In the genomic region with DNA sequence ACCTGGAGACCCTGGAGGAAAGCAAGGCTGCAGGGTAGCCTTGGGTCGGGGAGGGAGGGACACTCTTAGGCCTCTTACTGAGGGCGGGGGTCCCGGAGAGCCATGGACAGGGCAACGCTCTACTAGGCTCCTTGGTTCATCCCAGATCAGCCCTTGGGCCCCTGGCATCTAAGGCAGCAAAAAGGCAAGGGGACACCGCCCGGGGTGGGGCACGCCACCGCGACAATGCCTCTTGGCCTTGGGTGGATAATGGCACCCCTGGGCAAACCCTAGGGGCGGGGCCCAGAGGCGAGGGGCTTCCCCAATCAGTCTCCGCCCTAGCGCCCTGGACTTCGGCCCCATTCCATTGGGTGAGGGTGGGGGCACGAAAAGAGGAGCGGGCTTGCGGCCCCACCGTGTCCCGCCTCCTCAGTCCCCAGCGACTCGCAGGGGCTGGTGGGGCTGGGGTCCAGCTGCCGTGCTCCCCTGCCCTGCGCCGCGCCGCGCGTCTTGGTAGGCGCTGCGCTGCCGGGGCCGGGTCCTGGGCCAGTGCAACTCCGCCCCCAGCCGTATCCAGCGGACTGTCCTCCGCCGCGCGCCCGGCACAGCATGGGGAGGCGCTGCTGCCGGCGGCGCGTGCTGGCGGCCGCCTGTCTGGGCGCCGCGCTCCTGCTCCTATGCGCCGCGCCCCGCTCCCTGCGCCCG, we compare ENCODE assay signal across 1 cellular context.
TF ChIP-seq lines count a peak whose summit lies in the region.

CHST13 (plus strand) TSS at position 411 of the 684 bp plus-strand sequence; CDS start at position 589, 178 bp downstream.

TF ChIP-seq in HepG2, 621 proteins besides CTCF, POLR2A, EP300 and RAD21 (continued from another document and continues in another):
- TF ChIP-seq GATAD1 (CRISPR knock-in tag; IDR thresholded peaks at IDR 0.05) (peak; percentile 64), E2F2 (CRISPR knock-in tag; IDR thresholded peaks at IDR 0.05; ENCODE audit: borderline replicate concordance) (peak; percentile 94), SOX5 (CRISPR knock-in tag; IDR thresholded peaks at IDR 0.05; ENCODE audit: borderline replicate concordance) (peak; percentile 76), ZNF446 (CRISPR knock-in tag; IDR thresholded peaks at IDR 0.05) (0 out of 2 replicates have a peak, but pooled peaks have one; percentile 11), ZNF264 (CRISPR knock-in tag; IDR thresholded peaks at IDR 0.05) (0 out of 2 replicates have a peak, but pooled peaks have one; percentile 68), NAIF1 (CRISPR knock-in tag; IDR thresholded peaks at IDR 0.05; ENCODE audit: borderline replicate concordance) (peak; percentile 36; the same call in 1 of the 2 replicates), KLF9 (CRISPR knock-in tag; IDR thresholded peaks at IDR 0.05; ENCODE audit: low read depth) (0 out of 2 replicates have a peak, but pooled peaks have one; percentile 30), EHMT2 (IDR thresholded peaks at IDR 0.05; ENCODE audit: borderline replicate concordance, low read depth, low read length) (no peak), POLR2AphosphoS2 (IDR thresholded peaks at IDR 0.05; ENCODE audit: low read depth, low read length) (peak; percentile 21; the same call in 1 of the 2 replicates), FOXA3 (CRISPR knock-in tag; IDR thresholded peaks at IDR 0.05) (peak; percentile 66; the same call in 1 of the 2 replicates), SMYD3 (CRISPR knock-in tag; IDR thresholded peaks at IDR 0.05) (no peak), GFI1 (CRISPR knock-in tag; IDR thresholded peaks at IDR 0.05; ENCODE audit: borderline replicate concordance) (peak; percentile 68; the same call in 1 of the 2 replicates), HDAC2 (CRISPR knock-in tag; IDR thresholded peaks at IDR 0.05) (peak; percentile 88), ZNF280B (CRISPR knock-in tag; IDR thresholded peaks at IDR 0.05; ENCODE audit: borderline replicate concordance) (peak; percentile 91), TOPORS (CRISPR knock-in tag; IDR thresholded peaks at IDR 0.05) (peak; percentile 67; the same call in 1 of the 2 replicates), AGO2 (optimal IDR thresholded peaks at IDR 0.05; ENCODE audit: low read depth, low read length) (peak; percentile 57), ZSCAN29 (CRISPR knock-in tag; conservative IDR thresholded peaks at IDR 0.05) (0 out of 2 replicates have a peak, but pooled peaks have one; percentile 34), POGZ (CRISPR knock-in tag; IDR thresholded peaks at IDR 0.05) (peak; percentile 37), FOXO4 (CRISPR knock-in tag; conservative IDR thresholded peaks at IDR 0.05) (no peak), ZNF766 (CRISPR knock-in tag; IDR thresholded peaks at IDR 0.05; ENCODE audit: borderline replicate concordance) (peak; percentile 70; the same call in 1 of the 2 replicates), ZNF383 (CRISPR knock-in tag; IDR thresholded peaks at IDR 0.05; ENCODE audit: borderline replicate concordance) (peak; percentile 4; the same call in 1 of the 2 replicates), ZGPAT (CRISPR knock-in tag; IDR thresholded peaks at IDR 0.05) (peak; percentile 63), DNMT1 (CRISPR knock-in tag; IDR thresholded peaks at IDR 0.05) (peak; percentile 91; the same call in 1 of the 2 replicates), TEAD3 (CRISPR knock-in tag; optimal IDR thresholded peaks at IDR 0.05; ENCODE audit: borderline replicate concordance) (peak; percentile 81), CREM (IDR thresholded peaks at IDR 0.05) (peak; percentile 47; the same call in 1 of the 2 replicates), CREM (CRISPR knock-in tag; IDR thresholded peaks at IDR 0.05) (no peak), ZNF761 (CRISPR knock-in tag; conservative IDR thresholded peaks at IDR 0.05) (peak; percentile 43; the same call in 1 of the 2 replicates), ZNF790 (CRISPR knock-in tag; IDR thresholded peaks at IDR 0.05; ENCODE audit: borderline replicate concordance) (peak; percentile 41; the same call in 1 of the 2 replicates), AHR (CRISPR knock-in tag; IDR thresholded peaks at IDR 0.05) (peak; percentile 93; the same call in 1 of the 2 replicates), HOXA3 (CRISPR knock-in tag; IDR thresholded peaks at IDR 0.05) (peak; percentile 63), ZXDC (CRISPR knock-in tag; IDR thresholded peaks at IDR 0.05) (peak; percentile 26; the same call in 1 of the 2 replicates), DBP (CRISPR knock-in tag; IDR thresholded peaks at IDR 0.05; ENCODE audit: not compliant biosample characterization) (no peak), ZNF800 (CRISPR knock-in tag; IDR thresholded peaks at IDR 0.05) (peak; percentile 77), LCORL (IDR thresholded peaks at IDR 0.05) (no peak), LCORL (CRISPR knock-in tag; IDR thresholded peaks at IDR 0.05) (peak; percentile 91; the same call in 1 of the 2 replicates), MIER2 (CRISPR knock-in tag; IDR thresholded peaks at IDR 0.05) (peak; percentile 54; the same call in 1 of the 2 replicates), NR2F6 (IDR thresholded peaks at IDR 0.05) (no peak), NR2F6 (CRISPR knock-in tag; IDR thresholded peaks at IDR 0.05) (peak; percentile 33; the same call in 1 of the 2 replicates)
- TF ChIP-seq, protein P1, sequence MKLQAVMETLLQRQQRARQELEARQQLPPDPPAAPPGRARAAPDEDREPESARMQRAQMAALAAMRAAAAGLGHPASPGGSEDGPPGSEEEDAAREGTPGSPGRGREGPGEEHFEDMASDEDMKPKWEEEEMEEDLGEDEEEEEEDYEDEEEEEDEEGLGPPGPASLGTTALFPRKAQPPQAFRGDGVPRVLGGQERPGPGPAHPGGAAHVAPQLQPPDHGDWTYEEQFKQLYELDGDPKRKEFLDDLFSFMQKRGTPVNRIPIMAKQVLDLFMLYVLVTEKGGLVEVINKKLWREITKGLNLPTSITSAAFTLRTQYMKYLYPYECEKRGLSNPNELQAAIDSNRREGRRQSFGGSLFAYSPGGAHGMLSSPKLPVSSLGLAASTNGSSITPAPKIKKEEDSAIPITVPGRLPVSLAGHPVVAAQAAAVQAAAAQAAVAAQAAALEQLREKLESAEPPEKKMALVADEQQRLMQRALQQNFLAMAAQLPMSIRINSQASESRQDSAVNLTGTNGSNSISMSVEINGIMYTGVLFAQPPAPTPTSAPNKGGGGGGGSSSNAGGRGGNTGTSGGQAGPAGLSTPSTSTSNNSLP (IDR thresholded peaks at IDR 0.05; ENCODE audit: low read depth, low read length): no peak
- TF ChIP-seq, protein P2, sequence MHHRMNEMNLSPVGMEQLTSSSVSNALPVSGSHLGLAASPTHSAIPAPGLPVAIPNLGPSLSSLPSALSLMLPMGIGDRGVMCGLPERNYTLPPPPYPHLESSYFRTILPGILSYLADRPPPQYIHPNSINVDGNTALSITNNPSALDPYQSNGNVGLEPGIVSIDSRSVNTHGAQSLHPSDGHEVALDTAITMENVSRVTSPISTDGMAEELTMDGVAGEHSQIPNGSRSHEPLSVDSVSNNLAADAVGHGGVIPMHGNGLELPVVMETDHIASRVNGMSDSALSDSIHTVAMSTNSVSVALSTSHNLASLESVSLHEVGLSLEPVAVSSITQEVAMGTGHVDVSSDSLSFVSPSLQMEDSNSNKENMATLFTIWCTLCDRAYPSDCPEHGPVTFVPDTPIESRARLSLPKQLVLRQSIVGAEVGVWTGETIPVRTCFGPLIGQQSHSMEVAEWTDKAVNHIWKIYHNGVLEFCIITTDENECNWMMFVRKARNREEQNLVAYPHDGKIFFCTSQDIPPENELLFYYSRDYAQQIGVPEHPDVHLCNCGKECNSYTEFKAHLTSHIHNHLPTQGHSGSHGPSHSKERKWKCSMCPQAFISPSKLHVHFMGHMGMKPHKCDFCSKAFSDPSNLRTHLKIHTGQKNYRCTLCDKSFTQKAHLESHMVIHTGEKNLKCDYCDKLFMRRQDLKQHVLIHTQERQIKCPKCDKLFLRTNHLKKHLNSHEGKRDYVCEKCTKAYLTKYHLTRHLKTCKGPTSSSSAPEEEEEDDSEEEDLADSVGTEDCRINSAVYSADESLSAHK (CRISPR knock-in tag; IDR thresholded peaks at IDR 0.05; ENCODE audit: borderline replicate concordance): no peak
- TF ChIP-seq, protein P3, sequence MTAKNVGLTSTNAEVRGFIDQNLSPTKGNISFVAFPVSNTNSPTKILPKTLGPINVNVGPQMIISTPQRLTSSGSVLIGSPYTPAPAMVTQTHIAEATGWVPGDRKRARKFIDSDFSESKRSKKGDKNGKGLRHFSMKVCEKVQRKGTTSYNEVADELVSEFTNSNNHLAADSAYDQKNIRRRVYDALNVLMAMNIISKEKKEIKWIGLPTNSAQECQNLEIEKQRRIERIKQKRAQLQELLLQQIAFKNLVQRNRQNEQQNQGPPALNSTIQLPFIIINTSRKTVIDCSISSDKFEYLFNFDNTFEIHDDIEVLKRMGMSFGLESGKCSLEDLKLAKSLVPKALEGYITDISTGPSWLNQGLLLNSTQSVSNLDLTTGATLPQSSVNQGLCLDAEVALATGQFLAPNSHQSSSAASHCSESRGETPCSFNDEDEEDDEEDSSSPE (CRISPR knock-in tag; IDR thresholded peaks at IDR 0.05): peak; percentile 77
